Comparison of ENCODE assay signal across 1 cellular context in the genomic region with DNA sequence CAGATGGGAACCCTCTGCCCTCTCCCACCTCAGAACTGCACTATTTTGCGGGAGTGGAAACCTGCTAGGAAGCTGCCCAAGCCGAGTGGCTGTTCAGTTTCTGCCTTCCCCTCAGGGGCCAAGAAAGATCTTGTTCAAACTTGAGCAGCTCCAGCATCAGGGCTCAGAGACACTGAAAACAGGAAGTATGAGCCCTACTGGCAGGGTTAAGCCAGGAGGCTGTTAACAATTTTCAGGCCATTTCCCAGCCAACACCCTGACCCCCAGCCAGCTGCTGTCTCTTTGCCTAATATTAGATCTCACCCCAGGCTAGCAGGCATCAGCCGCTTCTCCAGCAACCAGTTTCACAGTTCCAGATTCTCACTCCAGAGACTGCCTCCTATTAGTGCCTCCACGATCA.
TF ChIP-seq lines count a peak whose summit lies in the region.

No MANE protein-coding gene starts in this region.

TF ChIP-seq in GM23338, 12 proteins besides CTCF, POLR2A, EP300 and RAD21:
- TF ChIP-seq, protein P1, sequence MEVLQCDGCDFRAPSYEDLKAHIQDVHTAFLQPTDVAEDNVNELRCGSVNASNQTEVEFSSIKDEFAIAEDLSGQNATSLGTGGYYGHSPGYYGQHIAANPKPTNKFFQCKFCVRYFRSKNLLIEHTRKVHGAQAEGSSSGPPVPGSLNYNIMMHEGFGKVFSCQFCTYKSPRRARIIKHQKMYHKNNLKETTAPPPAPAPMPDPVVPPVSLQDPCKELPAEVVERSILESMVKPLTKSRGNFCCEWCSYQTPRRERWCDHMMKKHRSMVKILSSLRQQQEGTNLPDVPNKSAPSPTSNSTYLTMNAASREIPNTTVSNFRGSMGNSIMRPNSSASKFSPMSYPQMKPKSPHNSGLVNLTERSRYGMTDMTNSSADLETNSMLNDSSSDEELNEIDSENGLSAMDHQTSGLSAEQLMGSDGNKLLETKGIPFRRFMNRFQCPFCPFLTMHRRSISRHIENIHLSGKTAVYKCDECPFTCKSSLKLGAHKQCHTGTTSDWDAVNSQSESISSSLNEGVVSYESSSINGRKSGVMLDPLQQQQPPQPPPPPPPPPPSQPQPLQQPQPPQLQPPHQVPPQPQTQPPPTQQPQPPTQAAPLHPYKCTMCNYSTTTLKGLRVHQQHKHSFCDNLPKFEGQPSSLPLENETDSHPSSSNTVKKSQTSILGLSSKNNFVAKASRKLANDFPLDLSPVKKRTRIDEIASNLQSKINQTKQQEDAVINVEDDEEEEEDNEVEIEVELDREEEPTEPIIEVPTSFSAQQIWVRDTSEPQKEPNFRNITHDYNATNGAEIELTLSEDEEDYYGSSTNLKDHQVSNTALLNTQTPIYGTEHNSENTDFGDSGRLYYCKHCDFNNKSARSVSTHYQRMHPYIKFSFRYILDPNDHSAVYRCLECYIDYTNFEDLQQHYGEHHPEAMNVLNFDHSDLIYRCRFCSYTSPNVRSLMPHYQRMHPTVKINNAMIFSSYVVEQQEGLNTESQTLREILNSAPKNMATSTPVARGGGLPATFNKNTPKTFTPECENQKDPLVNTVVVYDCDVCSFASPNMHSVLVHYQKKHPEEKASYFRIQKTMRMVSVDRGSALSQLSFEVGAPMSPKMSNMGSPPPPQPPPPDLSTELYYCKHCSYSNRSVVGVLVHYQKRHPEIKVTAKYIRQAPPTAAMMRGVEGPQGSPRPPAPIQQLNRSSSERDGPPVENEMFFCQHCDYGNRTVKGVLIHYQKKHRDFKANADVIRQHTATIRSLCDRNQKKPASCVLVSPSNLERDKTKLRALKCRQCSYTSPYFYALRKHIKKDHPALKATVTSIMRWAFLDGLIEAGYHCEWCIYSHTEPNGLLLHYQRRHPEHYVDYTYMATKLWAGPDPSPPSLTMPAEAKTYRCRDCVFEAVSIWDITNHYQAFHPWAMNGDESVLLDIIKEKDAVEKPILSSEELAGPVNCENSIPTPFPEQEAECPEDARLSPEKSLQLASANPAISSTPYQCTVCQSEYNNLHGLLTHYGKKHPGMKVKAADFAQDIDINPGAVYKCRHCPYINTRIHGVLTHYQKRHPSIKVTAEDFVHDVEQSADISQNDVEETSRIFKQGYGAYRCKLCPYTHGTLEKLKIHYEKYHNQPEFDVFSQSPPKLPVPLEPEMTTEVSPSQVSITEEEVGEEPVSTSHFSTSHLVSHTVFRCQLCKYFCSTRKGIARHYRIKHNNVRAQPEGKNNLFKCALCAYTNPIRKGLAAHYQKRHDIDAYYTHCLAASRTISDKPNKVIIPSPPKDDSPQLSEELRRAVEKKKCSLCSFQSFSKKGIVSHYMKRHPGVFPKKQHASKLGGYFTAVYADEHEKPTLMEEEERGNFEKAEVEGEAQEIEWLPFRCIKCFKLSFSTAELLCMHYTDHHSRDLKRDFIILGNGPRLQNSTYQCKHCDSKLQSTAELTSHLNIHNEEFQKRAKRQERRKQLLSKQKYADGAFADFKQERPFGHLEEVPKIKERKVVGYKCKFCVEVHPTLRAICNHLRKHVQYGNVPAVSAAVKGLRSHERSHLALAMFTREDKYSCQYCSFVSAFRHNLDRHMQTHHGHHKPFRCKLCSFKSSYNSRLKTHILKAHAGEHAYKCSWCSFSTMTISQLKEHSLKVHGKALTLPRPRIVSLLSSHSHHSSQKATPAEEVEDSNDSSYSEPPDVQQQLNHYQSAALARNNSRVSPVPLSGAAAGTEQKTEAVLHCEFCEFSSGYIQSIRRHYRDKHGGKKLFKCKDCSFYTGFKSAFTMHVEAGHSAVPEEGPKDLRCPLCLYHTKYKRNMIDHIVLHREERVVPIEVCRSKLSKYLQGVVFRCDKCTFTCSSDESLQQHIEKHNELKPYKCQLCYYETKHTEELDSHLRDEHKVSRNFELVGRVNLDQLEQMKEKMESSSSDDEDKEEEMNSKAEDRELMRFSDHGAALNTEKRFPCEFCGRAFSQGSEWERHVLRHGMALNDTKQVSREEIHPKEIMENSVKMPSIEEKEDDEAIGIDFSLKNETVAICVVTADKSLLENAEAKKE (CRISPR knock-in tag; IDR thresholded peaks at IDR 0.05): no peak
- TF ChIP-seq STAT1 (IDR thresholded peaks at IDR 0.05; ENCODE audit: unreplicated experiment) (no peak), EZH2phosphoT487 (IDR thresholded peaks at IDR 0.05; ENCODE audit: unreplicated experiment) (no peak), NANOG (IDR thresholded peaks at IDR 0.05; ENCODE audit: borderline replicate concordance) (no peak)
- TF ChIP-seq, protein P2, sequence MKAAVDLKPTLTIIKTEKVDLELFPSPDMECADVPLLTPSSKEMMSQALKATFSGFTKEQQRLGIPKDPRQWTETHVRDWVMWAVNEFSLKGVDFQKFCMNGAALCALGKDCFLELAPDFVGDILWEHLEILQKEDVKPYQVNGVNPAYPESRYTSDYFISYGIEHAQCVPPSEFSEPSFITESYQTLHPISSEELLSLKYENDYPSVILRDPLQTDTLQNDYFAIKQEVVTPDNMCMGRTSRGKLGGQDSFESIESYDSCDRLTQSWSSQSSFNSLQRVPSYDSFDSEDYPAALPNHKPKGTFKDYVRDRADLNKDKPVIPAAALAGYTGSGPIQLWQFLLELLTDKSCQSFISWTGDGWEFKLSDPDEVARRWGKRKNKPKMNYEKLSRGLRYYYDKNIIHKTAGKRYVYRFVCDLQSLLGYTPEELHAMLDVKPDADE (IDR thresholded peaks at IDR 0.05): no peak
